ENCODE assay signal across 8 cellular contexts in genomic region chr1:67736750-67737149, GRCh38. TPM values are rescaled to one million over a fixed set of nuclear protein-coding genes. Genes with fewer than 3 reads are reported as not detected.
DNase-seq lines count a peak whose midpoint lies in the region; ATAC-seq and TF ChIP-seq lines count a peak whose summit lies in the region.

No MANE protein-coding gene starts in this region.

- TF ChIP-seq POLR2A in HCT116 (IDR thresholded peaks at IDR 0.05; ENCODE audit: borderline replicate concordance, extremely low read depth, insufficient read depth, insufficient read length), result no peak
- no peak for TF ChIP-seq POLR2A in erythroblast (IDR thresholded peaks at IDR 0.05; ENCODE audit: low read length)

- peaks cover 16 to 30% of the 10 kb centered on the region in 2 experiments for H3K4me1 ChIP-seq in HCT116 (ENCODE audit: control insufficient read depth in 1 of 2, insufficient read depth in 2 of 2, low read length in 2 of 2)
- H3K4me1 ChIP-seq in hepatocyte (ENCODE audit: insufficient read depth), result peaks cover 5% of the 10 kb centered on the region

- peak overlapping the region; percentile 79 for H3K27ac ChIP-seq in HCT116 (ENCODE audit: low read depth, low read length)
- peak overlapping the region; percentile 50; the same call in 1 of the 2 replicates for H3K27ac ChIP-seq in SU-DHL-6 (ENCODE audit: low read depth, low read length)
- peak overlapping the region; percentile 57 for H3K27ac ChIP-seq in hepatocyte

- intact Hi-C loops in HCT116 (cut with micrococcal nuclease), result no loop called here
- intact Hi-C loops in sciatic nerve (cut with DNase I), result loop anchor here (10.0 kb wide), 1 partner anchor 1212 kb away; no protein-coding TSS in a partner anchor

- H3K27me3 Mint-ChIP-seq in stimulated activated memory B cell treated with anti-CD40 and anti-IgM and Interleukin-4, amounts not matched to agents 10 μg/mL and 1 μg/mL and 100 μg/mL, for 72 hours, result no peaks in the 10 kb centered on the region

- DNase-seq in HCT116 (ENCODE audit: low read depth, low spot score) (no peak), hepatocyte (ENCODE audit: low spot score) (no peak), sciatic nerve (ENCODE audit: low spot score) (no peak), NCI-H446 treated with DMSO at 0.1 percent for 48 hours (lab: John Stamatoyannopoulos, UW) (no peak), erythroblast (lab: John Stamatoyannopoulos, UW) (no peak)
- DNase-seq in activated effector memory CD4-positive, alpha-beta T cell treated with anti-CD3 and anti-CD28 coated beads, Interleukin-2, amount 50 U/mL, for 16 hours, result no peak

- no peak overlapping the region for H2AFZ ChIP-seq in HCT116 (ENCODE audit: low read depth, low read length, poor library complexity, severe bottlenecking)
- peak overlapping the region; percentile 93 for H2AFZ ChIP-seq in SU-DHL-6 (ENCODE audit: low read depth, low read length, severe bottlenecking)
- H2AFZ ChIP-seq in hepatocyte, result no peak overlapping the region

- H3K79me2 ChIP-seq in HCT116 (ENCODE audit: insufficient read depth, low read length) (no peaks in the 10 kb centered on the region), SU-DHL-6 (ENCODE audit: insufficient read depth, low read length) (no peaks in the 10 kb centered on the region), hepatocyte (peaks cover 30% of the 10 kb centered on the region)

- no peak for TF ChIP-seq RAD21 in HCT116 (IDR thresholded peaks at IDR 0.05; ENCODE audit: low read depth)

- TF ChIP-seq CTCF in HCT116 (IDR thresholded peaks at IDR 0.05 in 2 of 3, conservative IDR thresholded peaks at IDR 0.05 in 1 of 3; ENCODE audit: borderline replicate concordance in 1 of 3, insufficient read depth in 1 of 3, low read depth in 2 of 3, low read length in 2 of 3) (no peak), SU-DHL-6 (IDR thresholded peaks at IDR 0.05; ENCODE audit: insufficient read depth, low read length, poor library complexity, severe bottlenecking) (no peak), hepatocyte (IDR thresholded peaks at IDR 0.05; ENCODE audit: poor library complexity) (no peak)

- peaks cover 36% of the 10 kb centered on the region for H3K4me1 Mint-ChIP-seq in stimulated activated memory B cell treated with anti-CD40 and anti-IgM and Interleukin-4, amounts not matched to agents 10 μg/mL and 1 μg/mL and 100 μg/mL, for 72 hours

- H3K9me3 ChIP-seq in HCT116 (ENCODE audit: control insufficient read depth in 1 of 2, insufficient read depth in 1 of 2, low read depth in 1 of 2, low read length in 2 of 2), result no peaks in the 10 kb centered on the region
- H3K9me3 ChIP-seq in SU-DHL-6 (ENCODE audit: insufficient read depth, low read length), result no peaks in the 10 kb centered on the region
- H3K9me3 ChIP-seq in hepatocyte (ENCODE audit: low read depth), result no peaks in the 10 kb centered on the region

- POLR2A ChIA-PET in HCT116 (lab: Charles Lee), result interaction anchor here (0.7 kb wide), 1 partner anchor 50 kb away, joined by 3 read pairs; no protein-coding TSS in a partner anchor

- no peak overlapping the region for H3K4me3 Mint-ChIP-seq in stimulated activated memory B cell treated with anti-CD40 and anti-IgM and Interleukin-4, amounts not matched to agents 10 μg/mL and 1 μg/mL and 100 μg/mL, for 72 hours

- peak overlapping the region; percentile 98 for H3K27ac Mint-ChIP-seq in stimulated activated memory B cell treated with anti-CD40 and anti-IgM and Interleukin-4, amounts not matched to agents 10 μg/mL and 1 μg/mL and 100 μg/mL, for 72 hours

- RAD21 ChIA-PET in HCT116 (lab: Charles Lee; ENCODE audit: low non-redundant PET in 1 of 2, low total read pairs in 2 of 2, uncharacterized antibody in 2 of 2, unreplicated experiment in 2 of 2), result no interaction called here

- peaks cover 7% of the 10 kb centered on the region for H3F3A ChIP-seq in SU-DHL-6 (ENCODE audit: insufficient read depth)

- H3K36me3 Mint-ChIP-seq in stimulated activated memory B cell treated with anti-CD40 and anti-IgM and Interleukin-4, amounts not matched to agents 10 μg/mL and 1 μg/mL and 100 μg/mL, for 72 hours, result no peaks in the 10 kb centered on the region

- H3K9ac ChIP-seq in HCT116 (ENCODE audit: low read length), result peak overlapping the region; percentile 43; the same call in 1 of the 2 replicates
- H3K9ac ChIP-seq in SU-DHL-6 (ENCODE audit: low read length), result peak overlapping the region; percentile 42; the same call in 1 of the 2 replicates

- H3K4me2 ChIP-seq in HCT116 (ENCODE audit: low read length) (peak overlapping the region; percentile 74), SU-DHL-6 (ENCODE audit: low read depth, low read length, poor library complexity, severe bottlenecking) (peak overlapping the region; percentile 59), hepatocyte (no peak overlapping the region)

- no peaks in the 10 kb centered on the region for H3K9me3 Mint-ChIP-seq in stimulated activated memory B cell treated with anti-CD40 and anti-IgM and Interleukin-4, amounts not matched to agents 10 μg/mL and 1 μg/mL and 100 μg/mL, for 72 hours

- H3K4me3 ChIP-seq in HCT116 (replicated peaks in 1 of 2; ENCODE audit: low read depth in 1 of 2, low read length in 2 of 2), result peak overlapping the region in 1 of 2 experiments; percentile 49; a peak in 2 of 4 replicates
- H3K4me3 ChIP-seq in SU-DHL-6 (ENCODE audit: insufficient read depth, low read length, poor library complexity, severe bottlenecking), result peak overlapping the region; percentile 21
- no peak overlapping the region for H3K4me3 ChIP-seq in hepatocyte

- H3K9me2 ChIP-seq in HCT116 (ENCODE audit: insufficient read depth), result no peaks in the 10 kb centered on the region
- no peaks in the 10 kb centered on the region for H3K9me2 ChIP-seq in SU-DHL-6 (replicated peaks; ENCODE audit: insufficient read depth, low read length)
- no peaks in the 10 kb centered on the region for H3K9me2 ChIP-seq in hepatocyte (replicated peaks; ENCODE audit: insufficient read depth)

- whole genome bisulfite sequencing in hepatocyte (ENCODE audit: low lambda C conversion rate, missing lambda C conversion rate), result 95% methylated on average over 3 of the region's 3 CpGs

- H3K36me3 ChIP-seq in HCT116 (ENCODE audit: control insufficient read depth in 1 of 2, insufficient read depth in 2 of 2, low read length in 2 of 2) (no peaks in the 10 kb centered on the region), SU-DHL-6 (ENCODE audit: low read length) (no peaks in the 10 kb centered on the region), hepatocyte (replicated peaks; ENCODE audit: insufficient read depth, low read depth) (no peaks in the 10 kb centered on the region)

- no peak for ATAC-seq in HCT116
- no peak for ATAC-seq in stimulated activated memory B cell treated with anti-CD40 and anti-IgM and Interleukin-4, amounts not matched to agents 10 μg/mL and 1 μg/mL and 100 μg/mL, for 72 hours
- no peak for ATAC-seq in sciatic nerve

- BruUV-seq in HCT116 (replicated peaks; lab: Mats Ljungman, UMichigan), result no TSS peak

- CTCF ChIA-PET in HCT116 (lab: Charles Lee), result interaction anchor here (2.1 kb wide), 1 partner anchor 23 kb away, joined by 6 read pairs; no protein-coding TSS in a partner anchor

- H4K20me1 ChIP-seq in HCT116 (ENCODE audit: insufficient read depth) (no peaks in the 10 kb centered on the region), SU-DHL-6 (ENCODE audit: low read depth, low read length) (no peaks in the 10 kb centered on the region), hepatocyte (ENCODE audit: insufficient read depth, poor library complexity, severe bottlenecking) (no peaks in the 10 kb centered on the region)

- no peaks in the 10 kb centered on the region for H3K27me3 ChIP-seq in HCT116 (ENCODE audit: insufficient read depth, low read length)
- no peaks in the 10 kb centered on the region for H3K27me3 ChIP-seq in SU-DHL-6 (ENCODE audit: low read length)
- no peaks in the 10 kb centered on the region for H3K27me3 ChIP-seq in hepatocyte

TF ChIP-seq in HCT116, 20 proteins besides CTCF, POLR2A, EP300 and RAD21 (continues in another document):
- no peak for TF ChIP-seq SRF (IDR thresholded peaks at IDR 0.05; ENCODE audit: low read depth)
- TF ChIP-seq ELF1 (IDR thresholded peaks at IDR 0.05; ENCODE audit: borderline replicate concordance, low read depth), result no peak
- no peak for TF ChIP-seq JUND (IDR thresholded peaks at IDR 0.05)
- no peak for TF ChIP-seq ZNF274 (IDR thresholded peaks at IDR 0.05; ENCODE audit: low read depth, low read length)
- no peak for TF ChIP-seq ATF3 (IDR thresholded peaks at IDR 0.05)
- no peak for TF ChIP-seq ZBTB33 (IDR thresholded peaks at IDR 0.05; ENCODE audit: extremely low read depth, insufficient replicate concordance, low read length)
- TF ChIP-seq, protein P1, sequence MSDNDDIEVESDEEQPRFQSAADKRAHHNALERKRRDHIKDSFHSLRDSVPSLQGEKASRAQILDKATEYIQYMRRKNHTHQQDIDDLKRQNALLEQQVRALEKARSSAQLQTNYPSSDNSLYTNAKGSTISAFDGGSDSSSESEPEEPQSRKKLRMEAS (IDR thresholded peaks at IDR 0.05), result no peak
- no peak for TF ChIP-seq FOSL1 (IDR thresholded peaks at IDR 0.05; ENCODE audit: low read depth)
- TF ChIP-seq EZH2phosphoT487 (IDR thresholded peaks at IDR 0.05; ENCODE audit: borderline replicate concordance), result no peak
- TF ChIP-seq CEBPB (IDR thresholded peaks at IDR 0.05; ENCODE audit: low read depth), result no peak
- no peak for TF ChIP-seq CBX3 (IDR thresholded peaks at IDR 0.05; ENCODE audit: low read depth)
- TF ChIP-seq EZH2 (IDR thresholded peaks at IDR 0.05), result no peak
- no peak for TF ChIP-seq YY1 (IDR thresholded peaks at IDR 0.05; ENCODE audit: extremely low read depth, insufficient replicate concordance, low read depth, low read length)
- TF ChIP-seq EGR1 (IDR thresholded peaks at IDR 0.05; ENCODE audit: low read depth), result no peak

RNA-seq across cellular contexts. Expression of gene GADD45A, which starts 51.7 kb away (rescaled TPM):
- total RNA-seq in HCT116 (2021; ENCODE audit: unreplicated experiment) (105 TPM), hepatocyte (90.5 and 93.1 TPM in 2 replicates), sciatic nerve (34.6 TPM)
- polyA plus RNA-seq in HCT116 (2012), result 158 and 173 TPM in 2 replicates
- polyA plus RNA-seq in hepatocyte, result 175 and 178 TPM in 2 replicates
